21 cellular contexts compared by ENCODE assay signal in the genomic region with DNA sequence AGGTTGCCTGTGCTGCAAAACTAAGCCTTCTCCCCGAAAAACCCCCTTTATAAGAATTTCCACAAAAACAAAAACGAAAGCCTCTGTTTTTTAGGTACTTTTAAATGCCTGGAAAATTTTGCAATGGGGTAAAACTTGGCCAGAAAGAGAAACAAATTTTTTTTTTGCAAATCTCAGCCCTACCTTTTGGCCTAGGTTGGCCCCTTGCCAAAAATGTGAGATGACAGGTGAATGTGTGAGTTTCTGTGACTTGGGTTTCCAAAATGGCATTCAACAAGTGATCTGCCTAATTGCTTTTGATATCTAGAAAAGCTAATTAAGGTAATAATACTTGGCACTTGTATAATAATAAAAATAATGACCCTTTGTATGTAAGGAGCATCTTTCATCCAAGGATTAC.
DNase-seq lines count a peak whose midpoint lies in the region; ATAC-seq and TF ChIP-seq lines count a peak whose summit lies in the region.
"Had no signal": no experiment of that assay in that cellular context is flagged by ENCODE, and none has a peak within 500 bp of the region (broad histone marks: within the 10 kb centered on the region; RNA-seq: fewer than 3 reads in every experiment).

No MANE protein-coding gene starts in this region.

- no peak overlapping the region for H3K4me3 ChIP-seq in RWPE2 (ENCODE audit: severe bottlenecking)
- H3K4me3 ChIP-seq: A549; BLaER1 treated with 17β-estradiol and CSF1 and Interleukin-3, amounts not matched to agents 10 nM and 100 nM; HAP-1 had no signal

- H3K36me3 ChIP-seq in RWPE2 (ENCODE audit: low read depth): no peaks in the 10 kb centered on the region
- H3K36me3 ChIP-seq: BE2C; BLaER1 treated with 17β-estradiol and CSF1 and Interleukin-3, amounts not matched to agents 10 nM and 100 nM; HAP-1 had no signal

- DNase-seq in NCI-H748 (lab: John Stamatoyannopoulos, UW; ENCODE audit: unreplicated experiment) (peak; percentile 54), NCI-H748 treated with DMSO at 0.1 percent for 48 hours (lab: John Stamatoyannopoulos, UW) (no peak), COR-L47 (lab: John Stamatoyannopoulos, UW) (peak; percentile 18), NCI-H1105 (lab: John Stamatoyannopoulos, UW) (peak; percentile 59), RWPE2 (ENCODE audit: low spot score) (peak; percentile 25), activated gamma-delta T cell treated with Interleukin-2 at 50 U/mL for 16 hours (no peak)
- DNase-seq: 8988T; ACHN; AML-193; BE2C; Calu3; CD4-positive, alpha-beta T cell; CD8-positive, alpha-beta memory T cell; DMS53; DND-41; GOT3 had no signal

- no peaks in the 10 kb centered on the region for H3K27me3 ChIP-seq in RWPE2 (ENCODE audit: insufficient read depth, poor library complexity, severe bottlenecking)
- H3K27me3 ChIP-seq: BE2C; BLaER1 treated with 17β-estradiol and CSF1 and Interleukin-3, amounts not matched to agents 10 nM and 100 nM had no signal

- no peak for TF ChIP-seq CTCF in RWPE2 (IDR thresholded peaks at IDR 0.05; ENCODE audit: poor library complexity, severe bottlenecking)

- H3K9me3 ChIP-seq in RWPE2 (ENCODE audit: severe bottlenecking): no peaks in the 10 kb centered on the region
- H3K9me3 ChIP-seq: A549; BE2C; BLaER1 treated with 17β-estradiol and CSF1 and Interleukin-3, amounts not matched to agents 10 nM and 100 nM; HAP-1 had no signal

- ATAC-seq in RWPE2 (ENCODE audit: low read depth) (no peak), HG03175 (IDR thresholded peaks at IDR 0.05; ENCODE audit: unreplicated experiment) (no peak), HG03025 (IDR thresholded peaks at IDR 0.05; ENCODE audit: low FRiP score, unreplicated experiment) (no peak)
- ATAC-seq: A549 had no signal

- no peaks in the 10 kb centered on the region for H3K4me1 ChIP-seq in RWPE2 (ENCODE audit: insufficient read depth, poor library complexity, severe bottlenecking)
- H3K4me1 ChIP-seq: A549, BE2C, HAP-1 had no signal

- H3K27ac ChIP-seq in RWPE2 (ENCODE audit: poor library complexity, severe bottlenecking): no peak overlapping the region
- H3K27ac ChIP-seq: A549; BLaER1 treated with 17β-estradiol and CSF1 and Interleukin-3, amounts not matched to agents 10 nM and 100 nM had no signal

Comparison
In these comparisons a context has a peak if more than half of its experiments do, and no peak if none do; other contexts are left out.
1. DNase-seq: peak in NCI-H748 (single experiment), COR-L47 (single experiment), NCI-H1105 (single experiment) and RWPE2 (single experiment); none in NCI-H748 treated with DMSO at 0.1 percent for 48 hours (single experiment) and activated gamma-delta T cell treated with Interleukin-2 at 50 U/mL for 16 hours (single experiment).